In the genomic region with DNA sequence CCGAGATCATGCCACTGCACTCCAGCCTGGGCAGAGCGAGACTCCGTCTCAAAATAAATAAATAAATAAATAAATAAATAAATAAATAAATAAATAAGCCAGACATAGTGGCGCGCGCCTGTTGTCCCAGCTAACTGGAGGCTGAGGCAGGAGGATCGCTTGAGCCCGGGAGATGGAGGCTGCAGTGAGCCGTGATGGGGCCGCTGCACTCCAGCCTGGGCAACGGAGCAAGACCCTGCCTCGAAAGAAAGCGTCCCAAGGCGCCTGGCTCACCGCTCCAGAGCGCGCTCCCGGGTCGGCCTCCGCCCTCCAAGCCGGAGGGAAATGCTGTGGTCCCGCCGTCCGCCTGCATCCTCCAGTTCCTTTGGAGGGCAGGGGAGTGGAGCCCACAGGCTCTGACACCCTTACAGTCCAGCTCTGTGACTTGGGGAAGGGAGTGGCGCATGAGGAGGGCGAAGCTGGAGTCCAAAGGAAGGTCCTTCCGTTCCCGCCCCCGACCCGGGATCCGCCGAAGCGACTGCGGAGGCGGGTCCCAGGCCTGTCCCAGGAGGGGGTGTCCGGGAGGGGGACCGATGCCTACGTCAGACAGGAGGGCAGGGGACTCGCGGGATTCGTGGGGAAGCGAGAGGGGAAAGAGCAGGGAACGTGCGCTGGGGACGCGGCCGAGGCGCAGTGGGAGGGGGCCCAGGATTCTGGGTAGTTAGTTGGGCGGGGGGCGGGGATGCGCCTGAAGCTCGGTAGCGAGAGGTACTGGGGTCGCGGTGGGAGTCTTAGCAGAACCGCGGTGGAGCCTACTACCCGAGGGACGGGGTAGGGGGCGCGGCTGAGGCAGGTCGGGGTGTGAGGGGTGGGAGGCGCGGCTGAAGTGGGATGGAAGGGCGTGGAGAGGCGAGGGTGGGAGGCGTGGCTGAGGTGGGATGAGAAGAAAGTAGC, we compare ENCODE assay signal across 2 cellular contexts.
A peak's percentile ranks its signal among the peaks of the same experiment; 100 is the strongest.
TF ChIP-seq lines count a peak whose summit lies in the region.

No MANE protein-coding gene starts in this region.

TF ChIP-seq in GM12891, 5 proteins besides CTCF, POLR2A, EP300 and RAD21:
- TF ChIP-seq SPI1 (IDR thresholded peaks at IDR 0.05; ENCODE audit: low read depth, low read length) = no peak
- no peak for TF ChIP-seq POLR2AphosphoS5 (IDR thresholded peaks at IDR 0.05; ENCODE audit: low read depth, low read length)
- TF ChIP-seq TAF1 (IDR thresholded peaks at IDR 0.05; ENCODE audit: low read depth, low read length) = no peak
- 0 out of 2 replicates have a peak, but pooled peaks have one; percentile 14 for TF ChIP-seq POU2F2 (IDR thresholded peaks at IDR 0.05; ENCODE audit: low read depth, low read length)
- TF ChIP-seq PAX5 (IDR thresholded peaks at IDR 0.05; ENCODE audit: insufficient read depth, low read length, severe bottlenecking) = no peak
TF ChIP-seq in GM12891: peak in this region for 1.

TF ChIP-seq in H1, 55 proteins besides CTCF, POLR2A, EP300 and RAD21:
- TF ChIP-seq SP4 (IDR thresholded peaks at IDR 0.05; ENCODE audit: low read length) (peak; percentile 80; the same call in 1 of the 2 replicates), SP1 (IDR thresholded peaks at IDR 0.05; ENCODE audit: low read depth, low read length) (no peak), ZNF274 (IDR thresholded peaks at IDR 0.05; ENCODE audit: borderline replicate concordance, extremely low read depth, low read length) (no peak), BACH1 (IDR thresholded peaks at IDR 0.05; ENCODE audit: low read length) (peak; percentile 17; the same call in 1 of the 2 replicates), CHD1 (IDR thresholded peaks at IDR 0.05; ENCODE audit: low read depth, low read length) (no peak), TAF7 (optimal IDR thresholded peaks at IDR 0.05; ENCODE audit: borderline replicate concordance, low read depth, low read length) (peak; percentile 35), RNF2 (IDR thresholded peaks at IDR 0.05; ENCODE audit: borderline replicate concordance, low read depth, low read length, missing control alignments, poor library complexity, severe bottlenecking) (no peak), CHD2 (IDR thresholded peaks at IDR 0.05; ENCODE audit: low read length) (peak; percentile 55; the same call in 1 of the 2 replicates), KDM1A (IDR thresholded peaks at IDR 0.05; ENCODE audit: borderline replicate concordance, low read length) (peak; percentile 73), ASH2L (IDR thresholded peaks at IDR 0.05; ENCODE audit: low read length) (peak; percentile 91), BRCA1 (IDR thresholded peaks at IDR 0.05; ENCODE audit: low read depth, low read length) (peak; percentile 29), JUN (IDR thresholded peaks at IDR 0.05; ENCODE audit: low read depth, low read length) (no peak), HDAC2 (IDR thresholded peaks at IDR 0.05; ENCODE audit: borderline replicate concordance in 1 of 2, low read depth in 2 of 2, low read length in 2 of 2) (peak in 1 of 2 experiments; percentile 81; a peak in 1 of 4 replicates), CHD7 (IDR thresholded peaks at IDR 0.05; ENCODE audit: insufficient replicate concordance, low read length) (no peak), CREB1 (IDR thresholded peaks at IDR 0.05) (peak; percentile 75), TAF1 (IDR thresholded peaks at IDR 0.05; ENCODE audit: low read depth, low read length) (peak; percentile 52; the same call in 1 of the 2 replicates), YY1 (IDR thresholded peaks at IDR 0.05; ENCODE audit: low read depth, low read length) (no peak), KDM4A (IDR thresholded peaks at IDR 0.05; ENCODE audit: low read depth, low read length, severe bottlenecking) (peak; percentile 89), PHF8 (conservative IDR thresholded peaks at IDR 0.05; ENCODE audit: low read depth, low read length) (peak; percentile 56; the same call in 1 of the 2 replicates), CBX5 (IDR thresholded peaks at IDR 0.05; ENCODE audit: low read depth, low read length) (no peak), RBBP5 (IDR thresholded peaks at IDR 0.05; ENCODE audit: borderline replicate concordance, low read depth, low read length) (peak; percentile 64; the same call in 1 of the 2 replicates), TBP (IDR thresholded peaks at IDR 0.05; ENCODE audit: low read depth, low read length) (peak; percentile 10; the same call in 1 of the 2 replicates)
- TF ChIP-seq, protein P1, sequence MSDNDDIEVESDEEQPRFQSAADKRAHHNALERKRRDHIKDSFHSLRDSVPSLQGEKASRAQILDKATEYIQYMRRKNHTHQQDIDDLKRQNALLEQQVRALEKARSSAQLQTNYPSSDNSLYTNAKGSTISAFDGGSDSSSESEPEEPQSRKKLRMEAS (IDR thresholded peaks at IDR 0.05) = peak; percentile 59
- TF ChIP-seq, protein P2, sequence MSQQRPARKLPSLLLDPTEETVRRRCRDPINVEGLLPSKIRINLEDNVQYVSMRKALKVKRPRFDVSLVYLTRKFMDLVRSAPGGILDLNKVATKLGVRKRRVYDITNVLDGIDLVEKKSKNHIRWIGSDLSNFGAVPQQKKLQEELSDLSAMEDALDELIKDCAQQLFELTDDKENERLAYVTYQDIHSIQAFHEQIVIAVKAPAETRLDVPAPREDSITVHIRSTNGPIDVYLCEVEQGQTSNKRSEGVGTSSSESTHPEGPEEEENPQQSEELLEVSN (IDR thresholded peaks at IDR 0.05) = peak; percentile 59
